ENCODE assay signal across 15 cellular contexts in genomic region chr15:74168673-74169274, GRCh38. TPM values are rescaled to one million over a fixed set of nuclear protein-coding genes. Genes with fewer than 3 reads are reported as not detected.
DNase-seq lines count a peak whose midpoint lies in the region; TF ChIP-seq lines count a peak whose summit lies in the region.
"Had no signal": no experiment of that assay in that cellular context is flagged by ENCODE, and none has a peak within 500 bp of the region (broad histone marks: within the 10 kb centered on the region; RNA-seq: fewer than 3 reads in every experiment).

No MANE protein-coding gene starts in this region.

- WGBS in endodermal cell (ENCODE audit: insufficient coverage in 1 of 2, insufficient read length in 1 of 2), 2 experiments, result 75 to 100% methylated on average over 2 to 5 of the region's 5 CpGs
- 35 to 42% (median 38%) methylated on average over 5 of the region's 5 CpGs for WGBS in ovary, 3 donors

- TF ChIP-seq POLR2A in ovary (IDR thresholded peaks at IDR 0.05), result no peak

- H3K27ac ChIP-seq in endodermal cell (ENCODE audit: low read depth, low read length) (no peak overlapping the region), right atrium auricular region (peak overlapping the region; percentile 4 to 5), ovary (peak overlapping the region; percentile 3 to 89), Karpas-422 (ENCODE audit: low read length) (no peak overlapping the region)

- H3K9me3 Mint-ChIP-seq in endodermal cell, result no peaks in the 10 kb centered on the region
- no peaks in the 10 kb centered on the region for H3K9me3 Mint-ChIP-seq in activated CD4-positive, alpha-beta T cell treated with anti-CD3 and anti-CD28 coated beads, Interleukin-2, amount 10 ng/mL, durations not matched to agents 24 days and 14 days

- H3K36me3 Mint-ChIP-seq in endodermal cell (ENCODE audit: low read depth), result no peaks in the 10 kb centered on the region
- H3K36me3 Mint-ChIP-seq in activated CD4-positive, alpha-beta T cell treated with anti-CD3 and anti-CD28 coated beads, Interleukin-2, amount 10 ng/mL, durations not matched to agents 24 days and 14 days (ENCODE audit: low read depth), result no peaks in the 10 kb centered on the region
- H3K36me3 Mint-ChIP-seq: CD4-positive, CD25-positive, alpha-beta regulatory T cell had no signal

- no peak overlapping the region for H3K4me3 ChIP-seq in BE2C (ENCODE audit: low read depth, low read length)
- H3K4me3 ChIP-seq in endodermal cell (ENCODE audit: low read length), result no peak overlapping the region
- no peak overlapping the region for H3K4me3 ChIP-seq in right atrium auricular region
- no peak overlapping the region for H3K4me3 ChIP-seq in ovary
- no peak overlapping the region for H3K4me3 ChIP-seq in Karpas-422 (ENCODE audit: low read length)
- H3K4me3 ChIP-seq: GM12878, HAP-1 had no signal

- H3K4me3 Mint-ChIP-seq in endodermal cell, result no peak overlapping the region
- no peak overlapping the region for H3K4me3 Mint-ChIP-seq in activated CD4-positive, alpha-beta T cell treated with anti-CD3 and anti-CD28 coated beads, Interleukin-2, amount 10 ng/mL, durations not matched to agents 24 days and 14 days
- H3K4me3 Mint-ChIP-seq: CD4-positive, CD25-positive, alpha-beta regulatory T cell had no signal

- H3K9me3 ChIP-seq in BE2C (peaks cover 3% of the 10 kb centered on the region; the same call in 1 of the 2 replicates), endodermal cell (ENCODE audit: control insufficient read depth, low read length) (no peaks in the 10 kb centered on the region), right atrium auricular region (no peaks in the 10 kb centered on the region), ovary (no peaks in the 10 kb centered on the region), Karpas-422 (ENCODE audit: low read length) (no peaks in the 10 kb centered on the region)
- H3K9me3 ChIP-seq: HAP-1 had no signal

- H3K36me3 ChIP-seq in BE2C (no peaks in the 10 kb centered on the region), endodermal cell (ENCODE audit: control insufficient read depth, insufficient read depth, low read length) (no peaks in the 10 kb centered on the region), right atrium auricular region (no peaks in the 10 kb centered on the region), ovary (no peaks in the 10 kb centered on the region), Karpas-422 (ENCODE audit: insufficient read depth, low read length) (no peaks in the 10 kb centered on the region)
- H3K36me3 ChIP-seq: HAP-1 had no signal

- no peak overlapping the region for H3K4me2 ChIP-seq in Karpas-422 (ENCODE audit: low read depth, low read length, poor library complexity, severe bottlenecking)

- H3K27me3 Mint-ChIP-seq in endodermal cell (ENCODE audit: insufficient read depth), result peaks cover 4% of the 10 kb centered on the region
- peaks cover 13% of the 10 kb centered on the region for H3K27me3 Mint-ChIP-seq in activated CD4-positive, alpha-beta T cell treated with anti-CD3 and anti-CD28 coated beads, Interleukin-2, amount 10 ng/mL, durations not matched to agents 24 days and 14 days

- DNase-seq in BE2C (peak; percentile 20), endodermal cell (peak; percentile 38), right atrium auricular region (ENCODE audit: low spot score) (peak; percentile 57), ovary (peak; percentile 64 to 79 (median 71)), HPDE6-E6E7 (ENCODE audit: extremely low spot score) (no peak), Karpas-422 (no peak)
- DNase-seq in activated CD4-positive, alpha-beta T cell treated with anti-CD3 and anti-CD28 coated beads, Interleukin-2, amount 10 ng/mL, durations not matched to agents 24 days and 14 days, result no peak
- DNase-seq: AML-193; Calu3; CD4-positive, CD25-positive, alpha-beta regulatory T cell; NCI-H69; PC-3 had no signal

- no peaks in the 10 kb centered on the region for H3K9me2 ChIP-seq in Karpas-422 (replicated peaks; ENCODE audit: insufficient read depth, low read length)

- H4K20me1 ChIP-seq in Karpas-422 (ENCODE audit: insufficient read depth, low read depth, low read length), result no peaks in the 10 kb centered on the region; the same call in 1 of the 2 replicates

- TF ChIP-seq CTCF in BE2C (IDR thresholded peaks at IDR 0.05; ENCODE audit: low read depth, low read length) (no peak), endodermal cell (conservative IDR thresholded peaks at IDR 0.05) (no peak), right atrium auricular region (IDR thresholded peaks at IDR 0.05) (no peak), ovary (IDR thresholded peaks at IDR 0.05) (no peak)

- no peak overlapping the region for H2AFZ ChIP-seq in Karpas-422 (ENCODE audit: low read length)

- no peak overlapping the region for H3K27ac Mint-ChIP-seq in endodermal cell
- H3K27ac Mint-ChIP-seq in activated CD4-positive, alpha-beta T cell treated with anti-CD3 and anti-CD28 coated beads, Interleukin-2, amount 10 ng/mL, durations not matched to agents 24 days and 14 days, result no peak overlapping the region
- H3K27ac Mint-ChIP-seq: CD4-positive, CD25-positive, alpha-beta regulatory T cell had no signal

- H3K4me1 ChIP-seq in BE2C (peaks cover 28% of the 10 kb centered on the region), endodermal cell (ENCODE audit: control insufficient read depth, insufficient read depth, low read length) (no peaks in the 10 kb centered on the region), right atrium auricular region (peaks cover 0 to 43% of the 10 kb centered on the region in 2 donors), ovary (ENCODE audit: insufficient read depth) (peaks cover 33% of the 10 kb centered on the region), Karpas-422 (ENCODE audit: low read length) (no peaks in the 10 kb centered on the region)

- peaks cover 6% of the 10 kb centered on the region for H3K4me1 Mint-ChIP-seq in endodermal cell
- H3K4me1 Mint-ChIP-seq in activated CD4-positive, alpha-beta T cell treated with anti-CD3 and anti-CD28 coated beads, Interleukin-2, amount 10 ng/mL, durations not matched to agents 24 days and 14 days, result no peaks in the 10 kb centered on the region
- H3K4me1 Mint-ChIP-seq: CD4-positive, CD25-positive, alpha-beta regulatory T cell had no signal

- no peak for TF ChIP-seq EP300 in ovary (IDR thresholded peaks at IDR 0.05)

- no peaks in the 10 kb centered on the region for H3K27me3 ChIP-seq in BE2C
- no peaks in the 10 kb centered on the region for H3K27me3 ChIP-seq in endodermal cell (ENCODE audit: control insufficient read depth, insufficient read depth, low read length, poor library complexity, severe bottlenecking)
- no peaks in the 10 kb centered on the region for H3K27me3 ChIP-seq in right atrium auricular region
- H3K27me3 ChIP-seq in ovary, result no peaks in the 10 kb centered on the region
- no peaks in the 10 kb centered on the region for H3K27me3 ChIP-seq in Karpas-422 (ENCODE audit: low read length)

- no peak overlapping the region for H3K9ac ChIP-seq in endodermal cell (ENCODE audit: extremely low read depth, low read length, poor library complexity, severe bottlenecking)
- no peak overlapping the region for H3K9ac ChIP-seq in Karpas-422 (ENCODE audit: low read length)

- intact Hi-C loops in ovary (cut with DNase I), result loop anchor here in 1 of 4 donors (10.0 kb wide), 1 partner anchor 56 kb away; no protein-coding TSS in a partner anchor
- intact Hi-C loops in activated CD4-positive, alpha-beta T cell treated with anti-CD3 and anti-CD28 coated beads, Interleukin-2, amount 10 ng/mL, durations not matched to agents 24 days and 14 days (cut with micrococcal nuclease), result no loop called here

- H3K79me2 ChIP-seq in Karpas-422 (ENCODE audit: low read length), result no peaks in the 10 kb centered on the region

RNA-seq across cellular contexts. Expression of gene ISLR, which starts 4.7 kb away (rescaled TPM):
- 42.0 TPM for polyA plus RNA-seq in BE2C (2012; ENCODE audit: insufficient read depth, insufficient read length, low read depth)
- total RNA-seq in endodermal cell, result under 1 TPM in 1 of 2 donors, not detected in 1; 0.29 TPM
- 2.7 TPM for polyA plus RNA-seq in endodermal cell (2013, experiment 1 of 2)
- 2.9 TPM for polyA plus RNA-seq in endodermal cell (2013, experiment 2 of 2)
- total RNA-seq in right atrium auricular region, result 10 to 100 TPM; 51.9 to 59.9 TPM
- total RNA-seq in ovary, result 100 to 1,000 TPM; 108 to 314 (median 156) TPM
- 100 to 1,000 TPM in 1 of 2 donors, 10 to 100 TPM in 1; 82.4 to 150 TPM for polyA plus RNA-seq in ovary
- not detected in 2 replicates for total RNA-seq in activated CD4-positive, alpha-beta T cell treated with anti-CD3 and anti-CD28 coated beads, Interleukin-2, amount 10 ng/mL, durations not matched to agents 24 days and 14 days
- not detected in 2 replicates for total RNA-seq in Karpas-422 (2014; rRNA removed; shearing (Covaris generic); ENCODE audit: low replicate concordance)
- total RNA-seq: Calu3; CD4-positive, CD25-positive, alpha-beta regulatory T cell; PC-3 had no signal
- polyA plus RNA-seq: CD4-positive, CD25-positive, alpha-beta regulatory T cell had no signal

RNA-seq across cellular contexts. Expression of gene STRA6, which starts 33.8 kb away (rescaled TPM):
- 351 TPM for polyA plus RNA-seq in BE2C (2012; ENCODE audit: insufficient read depth, insufficient read length, low read depth)
- total RNA-seq in endodermal cell (10 to 100 TPM; 18.2 to 26.2 TPM), right atrium auricular region (under 1 TPM; 0.22 to 0.55 TPM), ovary (1 to 10 TPM in 3 of 7 donors, under 1 TPM in 4; 0.20 to 2.8 (median 0.87) TPM)
- polyA plus RNA-seq in endodermal cell (2013, experiment 1 of 2), result 25.5 TPM
- polyA plus RNA-seq in endodermal cell (2013, experiment 2 of 2), result 24.2 TPM
- polyA plus RNA-seq in ovary, result under 1 TPM; 0.47 to 0.64 TPM
- not detected in 2 replicates for total RNA-seq in activated CD4-positive, alpha-beta T cell treated with anti-CD3 and anti-CD28 coated beads, Interleukin-2, amount 10 ng/mL, durations not matched to agents 24 days and 14 days
- total RNA-seq in Karpas-422 (2014; rRNA removed; shearing (Covaris generic); ENCODE audit: low replicate concordance), result 0.18 TPM in 1 of 2 replicates, not detected in the other
- total RNA-seq: CD4-positive, CD25-positive, alpha-beta regulatory T cell; HT1080 had no signal
- polyA plus RNA-seq: CD4-positive, CD25-positive, alpha-beta regulatory T cell had no signal

RNA-seq across cellular contexts. Expression of gene ISLR2, which starts 38.4 kb away (rescaled TPM):
- polyA plus RNA-seq in BE2C (2012; ENCODE audit: insufficient read depth, insufficient read length, low read depth), result 4.2 TPM
- total RNA-seq in endodermal cell (not detected), right atrium auricular region (1 to 10 TPM in 1 of 2 donors, under 1 TPM in 1; 0.31 to 2.6 TPM), ovary (1 to 10 TPM in 2 of 7 donors, under 1 TPM in 4, not detected in 1; 0.11 to 1.1 (median 0.57) TPM)
- polyA plus RNA-seq in endodermal cell (2013, experiment 1 of 2), result 2.6 TPM
- 1.9 TPM for polyA plus RNA-seq in endodermal cell (2013, experiment 2 of 2)
- polyA plus RNA-seq in ovary, result under 1 TPM; 0.27 to 0.43 TPM
- total RNA-seq in activated CD4-positive, alpha-beta T cell treated with anti-CD3 and anti-CD28 coated beads, Interleukin-2, amount 10 ng/mL, durations not matched to agents 24 days and 14 days, result not detected in 2 replicates
- not detected in 2 replicates for total RNA-seq in Karpas-422 (2014; rRNA removed; shearing (Covaris generic); ENCODE audit: low replicate concordance)
- total RNA-seq: Calu3; CD4-positive, CD25-positive, alpha-beta regulatory T cell; HT1080 had no signal
- polyA plus RNA-seq: CD4-positive, CD25-positive, alpha-beta regulatory T cell had no signal

Comparison
In these comparisons a context has a peak if more than half of its experiments do, and no peak if none do; other contexts are left out.
1. DNase-seq: peak in BE2C (single experiment), endodermal cell (single experiment), right atrium auricular region (single experiment) and ovary (5 of 5); none in HPDE6-E6E7 (single experiment), activated CD4-positive, alpha-beta T cell treated with anti-CD3 and anti-CD28 coated beads, Interleukin-2, amount 10 ng/mL, durations not matched to agents 24 days and 14 days (single experiment) and Karpas-422 (single experiment).
2. H3K27ac ChIP-seq: peak in right atrium auricular region (2 of 2) and ovary (2 of 2); none in endodermal cell (single experiment) and Karpas-422 (single experiment).
3. RNA of gene ISLR, which starts 4.7 kb away (total RNA-seq): 108 to 314 TPM in ovary and 51.9 to 59.9 TPM in right atrium auricular region; 0.29 TPM in endodermal cell, not detected in activated CD4-positive, alpha-beta T cell treated with anti-CD3 and anti-CD28 coated beads, Interleukin-2, amount 10 ng/mL, durations not matched to agents 24 days and 14 days and not detected in Karpas-422; every median in the first group is over 10 times any median in the second.
4. RNA of gene STRA6, which starts 33.8 kb away (total RNA-seq): 18.2 to 26.2 TPM in endodermal cell; 0.20 to 2.8 TPM in ovary, 0.22 to 0.55 TPM in right atrium auricular region, not detected in activated CD4-positive, alpha-beta T cell treated with anti-CD3 and anti-CD28 coated beads, Interleukin-2, amount 10 ng/mL, durations not matched to agents 24 days and 14 days and 0.18 TPM in Karpas-422; every median in the first group is over 4 times any median in the second.